Comparison of ENCODE assay signal across 9 cellular contexts in genomic region chr3:58560771-58561311, GRCh38. TPM values are rescaled to one million over a fixed set of nuclear protein-coding genes. Genes with fewer than 3 reads are reported as not detected.
A peak's percentile ranks its signal among the peaks of the same experiment; 100 is the strongest.
DNase-seq lines count a peak whose midpoint lies in the region; ATAC-seq and TF ChIP-seq lines count a peak whose summit lies in the region.
"Had no signal": no experiment of that assay in that cellular context is flagged by ENCODE, and none has a peak within 500 bp of the region (broad histone marks: within the 10 kb centered on the region; RNA-seq: fewer than 3 reads in every experiment).

No MANE protein-coding gene starts in this region.

- H3K36me3 ChIP-seq in brain microvascular endothelial cell (replicated peaks) (no peaks in the 10 kb centered on the region), gastroesophageal sphincter (peaks cover 0 to 16% of the 10 kb centered on the region in 2 donors)

- H3K4me3 ChIP-seq in brain microvascular endothelial cell (ENCODE audit: low read depth, low read length), result no peak overlapping the region
- H3K4me3 ChIP-seq in gastroesophageal sphincter, result no peak overlapping the region

- in situ Hi-C loops in KBM-7 (cut with MboI; ENCODE audit: low pct_unique_long_range_greater_than_20kb, low sequenced_read_pairs), result no loop called here
- in situ Hi-C loops in brain microvascular endothelial cell (cut with HindIII; ENCODE audit: low pct_ligation_motif_present, low sequenced_read_pairs), result no loop called here

- H3K27ac ChIP-seq in brain microvascular endothelial cell (peak overlapping the region; percentile 38), substantia nigra (ENCODE audit: low read depth, low read length, poor library complexity, severe bottlenecking) (no peak overlapping the region), gastroesophageal sphincter (no peak overlapping the region)

- H3K4me1 ChIP-seq in gastroesophageal sphincter, result peaks cover 0 to 7% (median 0%) of the 10 kb centered on the region in 3 donors

- no peaks in the 10 kb centered on the region for H3K27me3 ChIP-seq in brain microvascular endothelial cell (replicated peaks)
- no peaks in the 10 kb centered on the region for H3K27me3 ChIP-seq in gastroesophageal sphincter

- no peaks in the 10 kb centered on the region for H3K9me3 ChIP-seq in gastroesophageal sphincter

- no peak for TF ChIP-seq EP300 in gastroesophageal sphincter (IDR thresholded peaks at IDR 0.05)

- ATAC-seq in HG03025 (IDR thresholded peaks at IDR 0.05; ENCODE audit: low FRiP score, unreplicated experiment) (no peak), gastroesophageal sphincter (no peak)

- TF ChIP-seq CTCF in brain microvascular endothelial cell (IDR thresholded peaks at IDR 0.05; ENCODE audit: low read depth, low read length, missing control alignments) (peak; percentile 78), gastroesophageal sphincter (IDR thresholded peaks at IDR 0.05) (peak in 1 of 4 experiments; percentile 10)

- TF ChIP-seq POLR2A in gastroesophageal sphincter (IDR thresholded peaks at IDR 0.05), result no peak

- DNase-seq in COLO829 (ENCODE audit: low spot score) (peak; percentile 38), KBM-7 (peak; percentile 31), brain microvascular endothelial cell (peak; percentile 95), left kidney (ENCODE audit: low read depth, low spot score) (peak; percentile 88), substantia nigra (lab: John Stamatoyannopoulos, UW) (no peak), cortex of kidney (lab: John Stamatoyannopoulos, UW) (no peak)
- DNase-seq: NCI-H1105 had no signal

- WGBS in gastroesophageal sphincter (ENCODE audit: low coverage in 1 of 2), 2 donors, result 45 to 72% methylated on average over 4 to 11 of the region's 12 CpGs

RNA-seq across cellular contexts. Expression of gene FAM107A, which starts 16.4 kb away (rescaled TPM):
- 100 to 1,000 TPM in 1 of 4 donors, 10 to 100 TPM in 3; 27.9 to 109 (median 83.8) TPM for total RNA-seq in gastroesophageal sphincter

RNA-seq across cellular contexts. Expression of gene ACOX2, which starts 23.9 kb away (rescaled TPM):
- 10 to 100 TPM; 17.3 to 43.3 (median 23.6) TPM for total RNA-seq in gastroesophageal sphincter

Comparison
In these comparisons a context has a peak if more than half of its experiments do, and no peak if none do; other contexts are left out.
1. DNase-seq: peak in COLO829 (single experiment), KBM-7 (single experiment), brain microvascular endothelial cell (single experiment) and left kidney (single experiment); none in substantia nigra (0 of 49) and cortex of kidney (single experiment).